ENCODE assay signal across 23 cellular contexts in the genomic region with DNA sequence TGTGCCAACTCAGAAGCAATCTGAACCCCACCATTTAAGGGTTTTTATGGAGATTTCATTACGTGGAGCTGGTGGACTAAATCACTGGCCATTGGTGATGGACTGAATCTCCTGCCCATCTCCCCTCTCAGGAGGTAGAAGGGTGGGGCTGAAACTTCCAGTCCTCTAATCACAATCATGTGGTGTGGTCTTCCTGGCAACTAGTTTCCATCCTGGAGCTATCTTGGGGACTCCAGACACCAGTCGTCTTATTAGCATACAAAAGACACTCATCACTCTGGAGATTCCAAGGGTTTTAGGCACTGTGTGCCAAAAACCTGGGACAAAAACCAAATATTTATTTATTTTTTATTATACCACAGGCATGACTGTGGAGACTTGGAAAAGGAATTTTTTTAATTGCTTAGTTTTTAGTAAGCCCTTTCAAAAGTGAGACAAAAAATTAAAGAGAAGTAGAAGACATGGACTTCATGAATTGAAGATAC.
DNase-seq lines count a peak whose midpoint lies in the region; ATAC-seq, FAIRE-seq and TF ChIP-seq lines count a peak whose summit lies in the region.
"Had no signal": no experiment of that assay in that cellular context is flagged by ENCODE, and none has a peak within 500 bp of the region (broad histone marks: within the 10 kb centered on the region; RNA-seq: fewer than 3 reads in every experiment).

No MANE protein-coding gene starts in this region.

- no peaks in the 10 kb centered on the region for H3K36me3 Mint-ChIP-seq in neural progenitor cell

- TF ChIP-seq EP300 in H1 (IDR thresholded peaks at IDR 0.05; ENCODE audit: borderline replicate concordance in 1 of 2, low read depth in 2 of 2, low read length in 2 of 2) = no peak

- H3K4me3 Mint-ChIP-seq in neural progenitor cell = no peak overlapping the region

- no peak for TF ChIP-seq POLR2A in H1 (IDR thresholded peaks at IDR 0.05; ENCODE audit: control extremely low read depth in 1 of 2, low read depth in 2 of 2, low read length in 2 of 2)
- TF ChIP-seq POLR2A in H54 (IDR thresholded peaks at IDR 0.05; ENCODE audit: low read depth, low read length) = no peak

- H3K79me2 ChIP-seq in H1 (ENCODE audit: control insufficient read depth in 1 of 2, insufficient read depth in 2 of 2, low read length in 2 of 2) (no peaks in the 10 kb centered on the region), neural progenitor cell (ENCODE audit: low read depth) (no peaks in the 10 kb centered on the region)

- TF ChIP-seq RAD21 in H1 (IDR thresholded peaks at IDR 0.05 in 1 of 2, conservative IDR thresholded peaks at IDR 0.05 in 1 of 2; ENCODE audit: low read depth in 2 of 2, low read length in 2 of 2) = no peak

- H3K36me3 ChIP-seq in HUES48 (ENCODE audit: control insufficient read depth, insufficient read depth, low read length) (no peaks in the 10 kb centered on the region), H1 (ENCODE audit: control insufficient read depth in 2 of 4, insufficient read depth in 4 of 4, low read length in 3 of 4) (no peaks in the 10 kb centered on the region), neural progenitor cell (no peaks in the 10 kb centered on the region)
- H3K36me3 ChIP-seq: BE2C, SJSA1 had no signal

- H2BK5ac ChIP-seq in H1 (ENCODE audit: low read depth, low read length) = no peak overlapping the region

- H3K9me3 Mint-ChIP-seq in neural progenitor cell = peaks cover 18% of the 10 kb centered on the region

- H3K4me1 ChIP-seq in HUES48 (ENCODE audit: control insufficient read depth, insufficient read depth, low read length) = peaks cover 18% of the 10 kb centered on the region
- peaks cover 0 to 8% (median 4%) of the 10 kb centered on the region in 4 experiments; a peak in 4 of 7 replicates for H3K4me1 ChIP-seq in H1 (replicated peaks in 1 of 4; ENCODE audit: control insufficient read depth in 3 of 4, insufficient read depth in 4 of 4, low read length in 3 of 4)
- peaks cover 5% of the 10 kb centered on the region for H3K4me1 ChIP-seq in neural progenitor cell
- H3K4me1 ChIP-seq: BE2C had no signal

- no peak overlapping the region for H3K56ac ChIP-seq in H1 (replicated peaks; ENCODE audit: insufficient read length, low read depth, low read length)

- no peak overlapping the region for H3K4ac ChIP-seq in H1 (replicated peaks; ENCODE audit: insufficient read length, low read depth, low read length)

- peaks cover 26% of the 10 kb centered on the region for H3K4me1 Mint-ChIP-seq in neural progenitor cell

- TF ChIP-seq CTCF in AG10803 (conservative IDR thresholded peaks at IDR 0.05; ENCODE audit: low read length) = no peak
- TF ChIP-seq CTCF in H1 (IDR thresholded peaks at IDR 0.05; ENCODE audit: control extremely low read depth in 1 of 3, insufficient read depth in 1 of 3, low read depth in 1 of 3, low read length in 3 of 3) = no peak
- TF ChIP-seq CTCF in neural progenitor cell (IDR thresholded peaks at IDR 0.05) = no peak

- no peaks in the 10 kb centered on the region for H4K20me1 ChIP-seq in H1 (replicated peaks in 1 of 2; ENCODE audit: control insufficient read depth in 1 of 2, insufficient read depth in 2 of 2, low read length in 2 of 2)
- no peaks in the 10 kb centered on the region for H4K20me1 ChIP-seq in neural progenitor cell (ENCODE audit: low read depth)

- WGBS in H1 (ENCODE audit: extremely low coverage in 1 of 2, insufficient coverage in 1 of 2, insufficient read length in 1 of 2, insufficient replicate concordance in 2 of 2, low coverage in 1 of 2, low lambda C conversion rate in 2 of 2, missing lambda C conversion rate in 1 of 2), 2 experiments = 79% methylated on average over 2 of the region's 2 CpGs; no CpG with 5 or more reads in 1 of the 2 experiments

- H2AFZ ChIP-seq in H1 (ENCODE audit: low read length) (peak overlapping the region; percentile 85), neural progenitor cell (replicated peaks) (no peak overlapping the region)

- H3F3A ChIP-seq in neural progenitor cell (ENCODE audit: low read depth) = no peaks in the 10 kb centered on the region

- DNase-seq in AG10803 (ENCODE audit: low read depth) (peak; percentile 65), H1 (ENCODE audit: low read depth in 1 of 2, low spot score in 2 of 2) (no peak), neural progenitor cell (ENCODE audit: low spot score) (no peak), H54 (ENCODE audit: insufficient read length, low spot score) (no peak), NCI-H524 (lab: John Stamatoyannopoulos, UW) (no peak)
- DNase-seq: BE2C, DMS53, EL, NCI-H1105, NCI-H1694 treated with DMSO at 0.1 percent for 48 hours, NCI-H2081 treated with DMSO at 0.1 percent for 48 hours, NCI-H2171 treated with DMSO at 0.1 percent for 48 hours, NCI-H526, OCI-M1 had no signal

- no peaks in the 10 kb centered on the region for H3K9me3 ChIP-seq in HUES48 (ENCODE audit: control insufficient read depth, insufficient read depth, low read length)
- H3K9me3 ChIP-seq in H1 (ENCODE audit: insufficient read depth in 2 of 2, low read depth in 1 of 2, low read length in 1 of 2) = no peaks in the 10 kb centered on the region
- H3K9me3 ChIP-seq in neural progenitor cell (ENCODE audit: low read depth) = no peaks in the 10 kb centered on the region
- H3K9me3 ChIP-seq: BE2C, SJSA1 had no signal

- no peaks in the 10 kb centered on the region for H3K23me2 ChIP-seq in H1 (ENCODE audit: low read depth, low read length)

- no peak for FAIRE-seq in H1 (lab: Jason Lieb, UNC)
- FAIRE-seq in H54 (lab: Jason Lieb, UNC) = no peak
- FAIRE-seq: D721Med, RCC 7860 had no signal

- 0 out of 2 replicates have a peak overlapping the region, but pooled peaks have one; percentile 53 for H2BK15ac ChIP-seq in H1 (ENCODE audit: low read length)

- no peak overlapping the region for H3K23ac ChIP-seq in H1 (ENCODE audit: insufficient read length)

- H2BK20ac ChIP-seq in H1 (ENCODE audit: low read length) = no peak overlapping the region

- H2AK5ac ChIP-seq in H1 (ENCODE audit: low read depth, low read length) = no peak overlapping the region

- ATAC-seq in GM18873 (IDR thresholded peaks at IDR 0.05; ENCODE audit: low FRiP score, unreplicated experiment) = no peak
- ATAC-seq: HCT116, Right ventricle myocardium inferior had no signal

- H2BK12ac ChIP-seq in H1 (ENCODE audit: low read depth, low read length) = no peak overlapping the region; the same call in 1 of the 2 replicates

- H3K4me2 ChIP-seq in H1 (ENCODE audit: insufficient read depth in 1 of 2, low read depth in 2 of 2, low read length in 2 of 2) = no peak overlapping the region
- no peak overlapping the region for H3K4me2 ChIP-seq in neural progenitor cell
- H3K4me2 ChIP-seq: KMS-11 had no signal

- POLR2A ChIA-PET in H1 (lab: Charles Lee; ENCODE audit: partially characterized antibody) = interaction anchor here (0.8 kb wide), 1 partner anchor 11 kb away, joined by 3 read pairs; no protein-coding TSS in a partner anchor

- no peak overlapping the region for H3K9ac ChIP-seq in HUES48 (ENCODE audit: low read depth, low read length)
- H3K9ac ChIP-seq in H1 (replicated peaks in 1 of 4; ENCODE audit: extremely low read depth in 1 of 4, low read depth in 3 of 4, low read length in 3 of 4) = no peak overlapping the region
- no peak overlapping the region for H3K9ac ChIP-seq in neural progenitor cell
- H3K9ac ChIP-seq: KMS-11 had no signal

- H2BK120ac ChIP-seq in H1 (replicated peaks; ENCODE audit: low read depth, low read length) = no peak overlapping the region

- H3K27me3 Mint-ChIP-seq in neural progenitor cell (ENCODE audit: insufficient read depth, low read depth) = peaks cover 8% of the 10 kb centered on the region

- H3K27ac Mint-ChIP-seq in neural progenitor cell = peak overlapping the region; percentile 46

- H3K18ac ChIP-seq in H1 (ENCODE audit: extremely low read depth, low read length) = 0 out of 2 replicates have a peak overlapping the region, but pooled peaks have one; percentile 28

- H3K27ac ChIP-seq in HUES48 (ENCODE audit: low read depth, low read length) = no peak overlapping the region
- no peak overlapping the region for H3K27ac ChIP-seq in H1 (ENCODE audit: low read depth, low read length)
- no peak overlapping the region for H3K27ac ChIP-seq in neural progenitor cell
- H3K27ac ChIP-seq: HL-60, KMS-11, SJSA1 had no signal

- no peak overlapping the region for H4K91ac ChIP-seq in H1 (replicated peaks; ENCODE audit: insufficient read length, low read length)

- CTCF ChIA-PET in H1 (lab: Charles Lee; ENCODE audit: partially characterized antibody) = interaction anchor here (1.3 kb wide), 1 partner anchor 438 kb away, joined by 4 read pairs; no protein-coding TSS in a partner anchor

- no peak overlapping the region for H3K4me3 ChIP-seq in AG10803 (ENCODE audit: low read length)
- 0 out of 2 replicates have a peak overlapping the region, but pooled peaks have one; percentile 10 for H3K4me3 ChIP-seq in HUES48 (ENCODE audit: low read depth, low read length)
- no peak overlapping the region; a peak in 1 of 8 replicates for H3K4me3 ChIP-seq in H1 (ENCODE audit: extremely low read depth in 1 of 4, insufficient read depth in 2 of 4, low read depth in 3 of 4, low read length in 4 of 4)
- H3K4me3 ChIP-seq in neural progenitor cell = no peak overlapping the region
- H3K4me3 ChIP-seq: SJSA1 had no signal

- H3K14ac ChIP-seq in H1 (ENCODE audit: insufficient read length) = no peak overlapping the region

- H4K8ac ChIP-seq in H1 (ENCODE audit: extremely low read depth, insufficient read depth, low read length) = no peak overlapping the region

- H4K5ac ChIP-seq in H1 (ENCODE audit: insufficient read length, low read depth, low read length) = no peak overlapping the region

- H3K27me3 ChIP-seq in HUES48 (ENCODE audit: control insufficient read depth, insufficient read depth, low read length) (no peaks in the 10 kb centered on the region), H1 (replicated peaks in 1 of 4; ENCODE audit: control insufficient read depth in 3 of 4, extremely low read depth in 1 of 4, insufficient read depth in 3 of 4, low read length in 3 of 4) (no peaks in the 10 kb centered on the region), neural progenitor cell (no peaks in the 10 kb centered on the region)
- H3K27me3 ChIP-seq: BE2C, SJSA1 had no signal

- H3K79me1 ChIP-seq in H1 (ENCODE audit: low read depth, low read length) = no peaks in the 10 kb centered on the region

TF ChIP-seq in H1, 55 proteins besides CTCF, POLR2A, EP300 and RAD21 (continues in another document):
- TF ChIP-seq SUZ12 (IDR thresholded peaks at IDR 0.05; ENCODE audit: low read length) (no peak), KDM1A (IDR thresholded peaks at IDR 0.05; ENCODE audit: borderline replicate concordance, low read length) (no peak), PHF8 (conservative IDR thresholded peaks at IDR 0.05; ENCODE audit: low read depth, low read length) (no peak), E2F6 (IDR thresholded peaks at IDR 0.05) (no peak), RXRA (IDR thresholded peaks at IDR 0.05; ENCODE audit: insufficient read depth, low read depth, low read length) (no peak), SRF (IDR thresholded peaks at IDR 0.05; ENCODE audit: low read depth, low read length) (no peak)
